In genomic region chr1:113913887-113914664, GRCh38 we compare ENCODE assay signal across 1 cellular context.
TF ChIP-seq lines count a peak whose summit lies in the region.

No MANE protein-coding gene starts in this region.

TF ChIP-seq in K562, 482 proteins besides CTCF, POLR2A, EP300 and RAD21 (continued from another document and continues in another):
- TF ChIP-seq, protein P1, sequence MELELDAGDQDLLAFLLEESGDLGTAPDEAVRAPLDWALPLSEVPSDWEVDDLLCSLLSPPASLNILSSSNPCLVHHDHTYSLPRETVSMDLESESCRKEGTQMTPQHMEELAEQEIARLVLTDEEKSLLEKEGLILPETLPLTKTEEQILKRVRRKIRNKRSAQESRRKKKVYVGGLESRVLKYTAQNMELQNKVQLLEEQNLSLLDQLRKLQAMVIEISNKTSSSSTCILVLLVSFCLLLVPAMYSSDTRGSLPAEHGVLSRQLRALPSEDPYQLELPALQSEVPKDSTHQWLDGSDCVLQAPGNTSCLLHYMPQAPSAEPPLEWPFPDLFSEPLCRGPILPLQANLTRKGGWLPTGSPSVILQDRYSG (tag; conservative IDR thresholded peaks at IDR 0.05; ENCODE audit: low read depth), result no peak; the same call in 1 of the 2 replicates
- TF ChIP-seq ZNF780A (CRISPR knock-in tag; IDR thresholded peaks at IDR 0.05) (no peak), GABPB1 (CRISPR knock-in tag; IDR thresholded peaks at IDR 0.05) (peak; percentile 60; the same call in 1 of the 2 replicates), ADNP (tag; IDR thresholded peaks at IDR 0.05) (peak; percentile 68), TARDBP (IDR thresholded peaks at IDR 0.05) (peak; percentile 97), CBX2 (IDR thresholded peaks at IDR 0.05; ENCODE audit: insufficient read depth, low read length, poor library complexity, severe bottlenecking) (no peak), NR2C2 (CRISPR knock-in tag; IDR thresholded peaks at IDR 0.05) (no peak), NR2C2 (tag; IDR thresholded peaks at IDR 0.05) (no peak), SP1 (CRISPR knock-in tag; IDR thresholded peaks at IDR 0.05) (peak; percentile 74; the same call in 1 of the 2 replicates), HLTF (IDR thresholded peaks at IDR 0.05) (peak; percentile 97), SIX5 (IDR thresholded peaks at IDR 0.05; ENCODE audit: borderline replicate concordance in 1 of 2, insufficient read depth in 1 of 2, low read depth in 1 of 2, low read length in 2 of 2) (no peak), HDAC2 (IDR thresholded peaks at IDR 0.05) (peak; percentile 97; the same call in 1 of the 2 replicates), BDP1 (IDR thresholded peaks at IDR 0.05; ENCODE audit: insufficient read depth, insufficient read length) (no peak), ATF1 (CRISPR knock-in tag; IDR thresholded peaks at IDR 0.05) (no peak), ATF1 (tag; IDR thresholded peaks at IDR 0.05) (peak; percentile 44), THRAP3 (IDR thresholded peaks at IDR 0.05; ENCODE audit: borderline replicate concordance) (peak; percentile 53; the same call in 1 of the 2 replicates), GABPA (tag; conservative IDR thresholded peaks at IDR 0.05; ENCODE audit: low read depth) (peak; percentile 35), MBD1 (CRISPR knock-in tag; IDR thresholded peaks at IDR 0.05) (no peak), C11orf30 (IDR thresholded peaks at IDR 0.05; ENCODE audit: low read depth) (peak; percentile 86), YBX1 (IDR thresholded peaks at IDR 0.05) (no peak), ZNF347 (CRISPR knock-in tag; IDR thresholded peaks at IDR 0.05; ENCODE audit: low read depth) (no peak), FOXP1 (CRISPR knock-in tag; IDR thresholded peaks at IDR 0.05) (no peak), ZNF699 (CRISPR knock-in tag; IDR thresholded peaks at IDR 0.05; ENCODE audit: insufficient replicate concordance) (no peak), MNT (conservative IDR thresholded peaks at IDR 0.05) (peak; percentile 77 to 91), DMBX1 (CRISPR knock-in tag; IDR thresholded peaks at IDR 0.05; ENCODE audit: borderline replicate concordance) (peak; percentile 95), SNIP1 (IDR thresholded peaks at IDR 0.05; ENCODE audit: low read depth) (no peak), MYNN (IDR thresholded peaks at IDR 0.05) (peak; percentile 95), MYNN (CRISPR knock-in tag; IDR thresholded peaks at IDR 0.05) (no peak), ARHGAP35 (IDR thresholded peaks at IDR 0.05; ENCODE audit: partially characterized antibody) (no peak), ZNF175 (CRISPR knock-in tag; IDR thresholded peaks at IDR 0.05; ENCODE audit: low read depth) (peak; percentile 95), ILK (tag; IDR thresholded peaks at IDR 0.05; ENCODE audit: borderline replicate concordance, low read depth) (no peak), ZNF224 (CRISPR knock-in tag; IDR thresholded peaks at IDR 0.05) (no peak), PTBP1 (IDR thresholded peaks at IDR 0.05; ENCODE audit: low read depth, low read length) (0 out of 2 replicates have a peak, but pooled peaks have one; percentile 54)
- TF ChIP-seq, protein P2, sequence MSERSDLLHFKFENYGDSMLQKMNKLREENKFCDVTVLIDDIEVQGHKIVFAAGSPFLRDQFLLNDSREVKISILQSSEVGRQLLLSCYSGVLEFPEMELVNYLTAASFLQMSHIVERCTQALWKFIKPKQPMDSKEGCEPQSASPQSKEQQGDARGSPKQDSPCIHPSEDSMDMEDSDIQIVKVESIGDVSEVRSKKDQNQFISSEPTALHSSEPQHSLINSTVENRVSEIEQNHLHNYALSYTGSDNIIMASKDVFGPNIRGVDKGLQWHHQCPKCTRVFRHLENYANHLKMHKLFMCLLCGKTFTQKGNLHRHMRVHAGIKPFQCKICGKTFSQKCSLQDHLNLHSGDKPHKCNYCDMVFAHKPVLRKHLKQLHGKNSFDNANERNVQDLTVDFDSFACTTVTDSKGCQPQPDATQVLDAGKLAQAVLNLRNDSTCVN (CRISPR knock-in tag; IDR thresholded peaks at IDR 0.05), result no peak
- TF ChIP-seq, protein P3, sequence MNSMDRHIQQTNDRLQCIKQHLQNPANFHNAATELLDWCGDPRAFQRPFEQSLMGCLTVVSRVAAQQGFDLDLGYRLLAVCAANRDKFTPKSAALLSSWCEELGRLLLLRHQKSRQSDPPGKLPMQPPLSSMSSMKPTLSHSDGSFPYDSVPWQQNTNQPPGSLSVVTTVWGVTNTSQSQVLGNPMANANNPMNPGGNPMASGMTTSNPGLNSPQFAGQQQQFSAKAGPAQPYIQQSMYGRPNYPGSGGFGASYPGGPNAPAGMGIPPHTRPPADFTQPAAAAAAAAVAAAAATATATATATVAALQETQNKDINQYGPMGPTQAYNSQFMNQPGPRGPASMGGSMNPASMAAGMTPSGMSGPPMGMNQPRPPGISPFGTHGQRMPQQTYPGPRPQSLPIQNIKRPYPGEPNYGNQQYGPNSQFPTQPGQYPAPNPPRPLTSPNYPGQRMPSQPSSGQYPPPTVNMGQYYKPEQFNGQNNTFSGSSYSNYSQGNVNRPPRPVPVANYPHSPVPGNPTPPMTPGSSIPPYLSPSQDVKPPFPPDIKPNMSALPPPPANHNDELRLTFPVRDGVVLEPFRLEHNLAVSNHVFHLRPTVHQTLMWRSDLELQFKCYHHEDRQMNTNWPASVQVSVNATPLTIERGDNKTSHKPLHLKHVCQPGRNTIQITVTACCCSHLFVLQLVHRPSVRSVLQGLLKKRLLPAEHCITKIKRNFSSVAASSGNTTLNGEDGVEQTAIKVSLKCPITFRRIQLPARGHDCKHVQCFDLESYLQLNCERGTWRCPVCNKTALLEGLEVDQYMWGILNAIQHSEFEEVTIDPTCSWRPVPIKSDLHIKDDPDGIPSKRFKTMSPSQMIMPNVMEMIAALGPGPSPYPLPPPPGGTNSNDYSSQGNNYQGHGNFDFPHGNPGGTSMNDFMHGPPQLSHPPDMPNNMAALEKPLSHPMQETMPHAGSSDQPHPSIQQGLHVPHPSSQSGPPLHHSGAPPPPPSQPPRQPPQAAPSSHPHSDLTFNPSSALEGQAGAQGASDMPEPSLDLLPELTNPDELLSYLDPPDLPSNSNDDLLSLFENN (IDR thresholded peaks at IDR 0.05; ENCODE audit: low read depth in 2 of 2, low read length in 2 of 2), result peak in 1 of 2 experiments; percentile 97; a peak in 2 of 4 replicates
- TF ChIP-seq, protein P4, sequence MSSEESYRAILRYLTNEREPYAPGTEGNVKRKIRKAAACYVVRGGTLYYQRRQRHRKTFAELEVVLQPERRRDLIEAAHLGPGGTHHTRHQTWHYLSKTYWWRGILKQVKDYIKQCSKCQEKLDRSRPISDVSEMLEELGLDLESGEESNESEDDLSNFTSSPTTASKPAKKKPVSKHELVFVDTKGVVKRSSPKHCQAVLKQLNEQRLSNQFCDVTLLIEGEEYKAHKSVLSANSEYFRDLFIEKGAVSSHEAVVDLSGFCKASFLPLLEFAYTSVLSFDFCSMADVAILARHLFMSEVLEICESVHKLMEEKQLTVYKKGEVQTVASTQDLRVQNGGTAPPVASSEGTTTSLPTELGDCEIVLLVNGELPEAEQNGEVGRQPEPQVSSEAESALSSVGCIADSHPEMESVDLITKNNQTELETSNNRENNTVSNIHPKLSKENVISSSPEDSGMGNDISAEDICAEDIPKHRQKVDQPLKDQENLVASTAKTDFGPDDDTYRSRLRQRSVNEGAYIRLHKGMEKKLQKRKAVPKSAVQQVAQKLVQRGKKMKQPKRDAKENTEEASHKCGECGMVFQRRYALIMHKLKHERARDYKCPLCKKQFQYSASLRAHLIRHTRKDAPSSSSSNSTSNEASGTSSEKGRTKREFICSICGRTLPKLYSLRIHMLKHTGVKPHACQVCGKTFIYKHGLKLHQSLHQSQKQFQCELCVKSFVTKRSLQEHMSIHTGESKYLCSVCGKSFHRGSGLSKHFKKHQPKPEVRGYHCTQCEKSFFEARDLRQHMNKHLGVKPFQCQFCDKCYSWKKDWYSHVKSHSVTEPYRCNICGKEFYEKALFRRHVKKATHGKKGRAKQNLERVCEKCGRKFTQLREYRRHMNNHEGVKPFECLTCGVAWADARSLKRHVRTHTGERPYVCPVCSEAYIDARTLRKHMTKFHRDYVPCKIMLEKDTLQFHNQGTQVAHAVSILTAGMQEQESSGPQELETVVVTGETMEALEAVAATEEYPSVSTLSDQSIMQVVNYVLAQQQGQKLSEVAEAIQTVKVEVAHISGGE (CRISPR knock-in tag; IDR thresholded peaks at IDR 0.05), result peak in 1 of 3 experiments; percentile 85; a peak in 2 of 6 replicates
- TF ChIP-seq, protein P5, sequence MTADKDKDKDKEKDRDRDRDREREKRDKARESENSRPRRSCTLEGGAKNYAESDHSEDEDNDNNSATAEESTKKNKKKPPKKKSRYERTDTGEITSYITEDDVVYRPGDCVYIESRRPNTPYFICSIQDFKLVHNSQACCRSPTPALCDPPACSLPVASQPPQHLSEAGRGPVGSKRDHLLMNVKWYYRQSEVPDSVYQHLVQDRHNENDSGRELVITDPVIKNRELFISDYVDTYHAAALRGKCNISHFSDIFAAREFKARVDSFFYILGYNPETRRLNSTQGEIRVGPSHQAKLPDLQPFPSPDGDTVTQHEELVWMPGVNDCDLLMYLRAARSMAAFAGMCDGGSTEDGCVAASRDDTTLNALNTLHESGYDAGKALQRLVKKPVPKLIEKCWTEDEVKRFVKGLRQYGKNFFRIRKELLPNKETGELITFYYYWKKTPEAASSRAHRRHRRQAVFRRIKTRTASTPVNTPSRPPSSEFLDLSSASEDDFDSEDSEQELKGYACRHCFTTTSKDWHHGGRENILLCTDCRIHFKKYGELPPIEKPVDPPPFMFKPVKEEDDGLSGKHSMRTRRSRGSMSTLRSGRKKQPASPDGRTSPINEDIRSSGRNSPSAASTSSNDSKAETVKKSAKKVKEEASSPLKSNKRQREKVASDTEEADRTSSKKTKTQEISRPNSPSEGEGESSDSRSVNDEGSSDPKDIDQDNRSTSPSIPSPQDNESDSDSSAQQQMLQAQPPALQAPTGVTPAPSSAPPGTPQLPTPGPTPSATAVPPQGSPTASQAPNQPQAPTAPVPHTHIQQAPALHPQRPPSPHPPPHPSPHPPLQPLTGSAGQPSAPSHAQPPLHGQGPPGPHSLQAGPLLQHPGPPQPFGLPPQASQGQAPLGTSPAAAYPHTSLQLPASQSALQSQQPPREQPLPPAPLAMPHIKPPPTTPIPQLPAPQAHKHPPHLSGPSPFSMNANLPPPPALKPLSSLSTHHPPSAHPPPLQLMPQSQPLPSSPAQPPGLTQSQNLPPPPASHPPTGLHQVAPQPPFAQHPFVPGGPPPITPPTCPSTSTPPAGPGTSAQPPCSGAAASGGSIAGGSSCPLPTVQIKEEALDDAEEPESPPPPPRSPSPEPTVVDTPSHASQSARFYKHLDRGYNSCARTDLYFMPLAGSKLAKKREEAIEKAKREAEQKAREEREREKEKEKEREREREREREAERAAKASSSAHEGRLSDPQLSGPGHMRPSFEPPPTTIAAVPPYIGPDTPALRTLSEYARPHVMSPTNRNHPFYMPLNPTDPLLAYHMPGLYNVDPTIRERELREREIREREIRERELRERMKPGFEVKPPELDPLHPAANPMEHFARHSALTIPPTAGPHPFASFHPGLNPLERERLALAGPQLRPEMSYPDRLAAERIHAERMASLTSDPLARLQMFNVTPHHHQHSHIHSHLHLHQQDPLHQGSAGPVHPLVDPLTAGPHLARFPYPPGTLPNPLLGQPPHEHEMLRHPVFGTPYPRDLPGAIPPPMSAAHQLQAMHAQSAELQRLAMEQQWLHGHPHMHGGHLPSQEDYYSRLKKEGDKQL (CRISPR knock-in tag; IDR thresholded peaks at IDR 0.05; ENCODE audit: borderline replicate concordance), result no peak
- TF ChIP-seq, protein P6, sequence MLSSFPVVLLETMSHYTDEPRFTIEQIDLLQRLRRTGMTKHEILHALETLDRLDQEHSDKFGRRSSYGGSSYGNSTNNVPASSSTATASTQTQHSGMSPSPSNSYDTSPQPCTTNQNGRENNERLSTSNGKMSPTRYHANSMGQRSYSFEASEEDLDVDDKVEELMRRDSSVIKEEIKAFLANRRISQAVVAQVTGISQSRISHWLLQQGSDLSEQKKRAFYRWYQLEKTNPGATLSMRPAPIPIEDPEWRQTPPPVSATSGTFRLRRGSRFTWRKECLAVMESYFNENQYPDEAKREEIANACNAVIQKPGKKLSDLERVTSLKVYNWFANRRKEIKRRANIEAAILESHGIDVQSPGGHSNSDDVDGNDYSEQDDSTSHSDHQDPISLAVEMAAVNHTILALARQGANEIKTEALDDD (IDR thresholded peaks at IDR 0.05), result peak; percentile 88
- TF ChIP-seq, protein P7, sequence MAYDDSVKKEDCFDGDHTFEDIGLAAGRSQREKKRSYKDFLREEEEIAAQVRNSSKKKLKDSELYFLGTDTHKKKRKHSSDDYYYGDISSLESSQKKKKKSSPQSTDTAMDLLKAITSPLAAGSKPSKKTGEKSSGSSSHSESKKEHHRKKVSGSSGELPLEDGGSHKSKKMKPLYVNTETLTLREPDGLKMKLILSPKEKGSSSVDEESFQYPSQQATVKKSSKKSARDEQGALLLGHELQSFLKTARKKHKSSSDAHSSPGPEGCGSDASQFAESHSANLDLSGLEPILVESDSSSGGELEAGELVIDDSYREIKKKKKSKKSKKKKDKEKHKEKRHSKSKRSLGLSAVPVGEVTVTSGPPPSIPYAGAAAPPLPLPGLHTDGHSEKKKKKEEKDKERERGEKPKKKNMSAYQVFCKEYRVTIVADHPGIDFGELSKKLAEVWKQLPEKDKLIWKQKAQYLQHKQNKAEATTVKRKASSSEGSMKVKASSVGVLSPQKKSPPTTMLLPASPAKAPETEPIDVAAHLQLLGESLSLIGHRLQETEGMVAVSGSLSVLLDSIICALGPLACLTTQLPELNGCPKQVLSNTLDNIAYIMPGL (CRISPR knock-in tag; IDR thresholded peaks at IDR 0.05), result no peak
- TF ChIP-seq, protein P8, sequence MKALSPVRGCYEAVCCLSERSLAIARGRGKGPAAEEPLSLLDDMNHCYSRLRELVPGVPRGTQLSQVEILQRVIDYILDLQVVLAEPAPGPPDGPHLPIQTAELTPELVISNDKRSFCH (CRISPR knock-in tag; IDR thresholded peaks at IDR 0.05), result no peak
- TF ChIP-seq, protein P8 (tag; IDR thresholded peaks at IDR 0.05), result peak; percentile 90
